In the genomic region with DNA sequence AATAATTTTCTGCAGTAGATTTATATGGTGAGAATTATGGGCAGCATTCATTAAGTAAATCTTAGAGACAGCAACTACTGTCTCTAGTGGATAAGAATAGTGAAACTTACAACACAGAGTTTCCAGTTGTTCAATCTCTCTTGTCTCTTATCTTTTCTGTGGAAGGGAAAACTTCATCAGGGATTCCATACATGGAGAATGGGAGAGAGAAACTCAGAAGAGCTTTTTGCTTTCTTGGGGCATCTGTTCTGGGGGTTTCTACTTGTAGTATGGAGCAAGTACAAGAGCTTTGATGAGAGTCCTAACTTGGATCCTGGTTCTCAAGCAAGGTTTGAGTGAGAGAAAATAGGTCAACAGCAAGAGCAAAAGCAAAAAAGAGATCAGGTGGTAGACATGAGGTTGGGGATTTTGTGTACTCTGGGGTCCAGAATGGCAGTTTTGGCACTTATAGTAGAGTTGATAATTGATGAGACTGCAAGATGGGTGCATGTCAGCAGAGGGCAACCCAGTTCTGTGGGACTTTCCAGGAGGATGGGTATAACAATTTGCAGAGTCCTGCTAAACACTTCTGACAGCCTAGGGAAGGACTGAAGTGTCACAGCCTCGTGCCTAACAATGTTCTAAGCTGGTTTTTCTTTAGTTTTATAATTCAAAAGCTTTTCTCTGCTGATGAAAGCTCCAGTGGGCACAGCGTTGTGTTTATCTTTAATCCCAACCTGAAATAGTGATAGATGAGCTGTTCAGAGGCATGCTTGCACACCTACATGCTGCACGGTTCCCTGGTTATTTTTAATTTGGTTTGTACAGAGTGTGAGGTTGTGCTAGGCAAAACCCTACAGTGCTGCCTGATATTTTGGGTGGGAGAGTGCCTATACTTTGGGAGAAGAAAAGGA, we compare ENCODE assay signal across 10 cellular contexts. TPM values are rescaled to one million over a fixed set of nuclear protein-coding genes. Genes with fewer than 3 reads are reported as not detected.
DNase-seq lines count a peak whose midpoint lies in the region; ATAC-seq, FAIRE-seq and TF ChIP-seq lines count a peak whose summit lies in the region.
"Had no signal": no experiment of that assay in that cellular context is flagged by ENCODE, and none has a peak within 500 bp of the region (broad histone marks: within the 10 kb centered on the region; RNA-seq: fewer than 3 reads in every experiment).

No MANE protein-coding gene starts in this region.

- CTCF ChIA-PET in MCF 10A (lab: Yijun Ruan, JAX): interaction anchor here (0.6 to 2.4 kb wide), 8 partner anchors 19 to 242 kb away, joined by 3 to 10 read pairs (median 3); no protein-coding TSS in a partner anchor
- CTCF ChIA-PET in K562 (lab: Yijun Ruan, JAX; ENCODE audit: low intra/inter-chr PET ratio): interaction anchor here (0.9 to 2.7 kb wide), 2 partner anchors 70 to 233 kb away, joined by 3 to 20 read pairs; no protein-coding TSS in a partner anchor

- H3K4me1 ChIP-seq in breast epithelium (no peaks in the 10 kb centered on the region), KMS-11 (ENCODE audit: low read depth, poor library complexity, severe bottlenecking) (peaks cover 79% of the 10 kb centered on the region), K562 (replicated peaks in 1 of 2; ENCODE audit: control insufficient read depth in 2 of 2, insufficient read depth in 2 of 2, low read length in 2 of 2) (peaks cover 6 to 21% of the 10 kb centered on the region in 2 experiments; a peak in 4 of 5 replicates)

- intact Hi-C loops in MCF 10A (cut with micrococcal nuclease): loop anchor here (1.0 kb wide), 1 partner anchor 70 kb away; no protein-coding TSS in a partner anchor
- intact Hi-C loops in breast epithelium (cut with DNase I; ENCODE audit: low total_unique reads): no loop called here
- intact Hi-C loops in K562 (cut with micrococcal nuclease): loop anchor here (1.0 kb wide), 3 partner anchors 33 to 233 kb away; no protein-coding TSS in a partner anchor

- ATAC-seq in K562: peak; percentile 84
- ATAC-seq in stimulated activated naive CD8-positive, alpha-beta T cell treated with anti-CD3 and anti-CD28 coated beads, Interleukin-15, Interleukin-2, amounts not matched to agents 100 U/mL and 50 U/mL, for 24 hours: peak; percentile 88
- ATAC-seq in GM21360 (IDR thresholded peaks at IDR 0.05; ENCODE audit: unreplicated experiment): no peak

- no peaks in the 10 kb centered on the region for H3K9me3 ChIP-seq in breast epithelium
- H3K9me3 ChIP-seq in K562 (replicated peaks; ENCODE audit: control insufficient read depth, insufficient read depth, low read depth, low read length): no peaks in the 10 kb centered on the region

- no peak overlapping the region for H3K4me3 ChIP-seq in breast epithelium
- no peak overlapping the region for H3K4me3 ChIP-seq in KMS-11 (IDR thresholded peaks at IDR 0.05; ENCODE audit: insufficient read depth, low read depth, low read length)
- no peak overlapping the region for H3K4me3 ChIP-seq in K562

- no peak overlapping the region for H3K4me3 Mint-ChIP-seq in MCF 10A (ENCODE audit: unreplicated experiment)

- in situ Hi-C loops in K562 (cut with MboI): no loop called here

- no peaks in the 10 kb centered on the region for H3K27me3 Mint-ChIP-seq in MCF 10A (ENCODE audit: insufficient read depth, unreplicated experiment)

- peak; percentile 73 to 84 for TF ChIP-seq RAD21 in K562 (CRISPR knock-in tag; conservative IDR thresholded peaks at IDR 0.05 in 1 of 2, IDR thresholded peaks at IDR 0.05 in 1 of 2)

- BruUV-seq in MCF 10A (replicated peaks; lab: Mats Ljungman, UMichigan) (no TSS peak), K562 (replicated peaks; lab: Mats Ljungman, UMichigan) (no TSS peak)

- peak overlapping the region; percentile 82 for H3K4me2 ChIP-seq in KMS-11
- 0 out of 2 replicates have a peak overlapping the region, but pooled peaks have one; percentile 46 for H3K4me2 ChIP-seq in K562 (ENCODE audit: insufficient read depth, low read length)

- FAIRE-seq in K562 (lab: Jason Lieb, UNC): peak; percentile 42
- FAIRE-seq: D721Med had no signal

- no peaks in the 10 kb centered on the region for H3K9me3 Mint-ChIP-seq in MCF 10A (ENCODE audit: unreplicated experiment)

- no peak for TF ChIP-seq POLR2A in breast epithelium (IDR thresholded peaks at IDR 0.05)
- TF ChIP-seq POLR2A in K562 (conservative IDR thresholded peaks at IDR 0.05): no peak

- H3K36me3 ChIP-seq in breast epithelium: no peaks in the 10 kb centered on the region
- no peaks in the 10 kb centered on the region for H3K36me3 ChIP-seq in KMS-11 (ENCODE audit: insufficient read depth)
- H3K36me3 ChIP-seq in K562 (ENCODE audit: control insufficient read depth, insufficient read depth, low read length): no peaks in the 10 kb centered on the region; the same call in 2 of the 3 replicates

- 20% methylated on average over 3 of the region's 3 CpGs for WGBS in K562 (ENCODE audit: insufficient coverage, low coverage, missing lambda C conversion rate)

- peaks cover 3% of the 10 kb centered on the region for H3K9me1 ChIP-seq in K562 (ENCODE audit: control insufficient read depth, insufficient read depth, low read length)

- no peak for TF ChIP-seq EP300 in K562 (IDR thresholded peaks at IDR 0.05; ENCODE audit: low read length)

- peak; percentile 26 for TF ChIP-seq CTCF in MCF 10A (IDR thresholded peaks at IDR 0.05; ENCODE audit: unreplicated experiment)
- no peak for TF ChIP-seq CTCF in breast epithelium (IDR thresholded peaks at IDR 0.05)
- TF ChIP-seq CTCF in KMS-11 (conservative IDR thresholded peaks at IDR 0.05; ENCODE audit: low read depth, low read length): peak; percentile 60; the same call in 1 of the 2 replicates
- peak; percentile 67 to 86 (median 68) for TF ChIP-seq CTCF in K562 (IDR thresholded peaks at IDR 0.05 in 2 of 3, conservative IDR thresholded peaks at IDR 0.05 in 1 of 3; ENCODE audit: insufficient read depth in 2 of 3, low read depth in 1 of 3, low read length in 3 of 3)

- H3K79me2 ChIP-seq in KMS-11 (ENCODE audit: insufficient read depth, low read depth): no peaks in the 10 kb centered on the region
- H3K79me2 ChIP-seq in K562 (ENCODE audit: control insufficient read depth, insufficient read depth, low read length): no peaks in the 10 kb centered on the region

- H3K27ac ChIP-seq in breast epithelium: no peak overlapping the region
- H3K27ac ChIP-seq in KMS-11: peak overlapping the region; percentile 91
- H3K27ac ChIP-seq in K562 (ENCODE audit: extremely low read depth, low read depth, low read length): peak overlapping the region; percentile 65; the same call in 2 of the 3 replicates

- H3K27me3 ChIP-seq in breast epithelium: no peaks in the 10 kb centered on the region
- H3K27me3 ChIP-seq in KMS-11 (ENCODE audit: insufficient read depth, low read depth): no peaks in the 10 kb centered on the region
- H3K27me3 ChIP-seq in K562 (ENCODE audit: control insufficient read depth in 2 of 2, insufficient read depth in 2 of 2, low read length in 2 of 2): no peaks in the 10 kb centered on the region

- H3K9ac ChIP-seq in KMS-11 (peak overlapping the region; percentile 68), K562 (ENCODE audit: insufficient read depth in 1 of 2, low read depth in 2 of 2, low read length in 2 of 2) (no peak overlapping the region)

- peak; percentile 30 for DNase-seq in MCF 10A (ENCODE audit: unreplicated experiment)
- no peak for DNase-seq in breast epithelium (ENCODE audit: low spot score in 2 of 2)
- peak in 2 of 4 experiments; percentile 55 to 70 for DNase-seq in K562 (ENCODE audit: extremely low read depth in 1 of 4, low spot score in 3 of 4)
- DNase-seq in stimulated activated naive CD8-positive, alpha-beta T cell treated with anti-CD3 and anti-CD28 coated beads, Interleukin-15, Interleukin-2, amounts not matched to agents 100 U/mL and 50 U/mL, for 24 hours: peak; percentile 19
- DNase-seq in NCI-H1092 treated with DMSO at 0.1 percent for 48 hours (lab: John Stamatoyannopoulos, UW): no peak
- no peak for DNase-seq in SW480 (ENCODE audit: low spot score)
- DNase-seq: substantia nigra had no signal

- no peaks in the 10 kb centered on the region for H4K20me1 ChIP-seq in KMS-11 (ENCODE audit: insufficient read depth)
- H4K20me1 ChIP-seq in K562 (replicated peaks; ENCODE audit: control insufficient read depth, insufficient read depth, low read length): no peaks in the 10 kb centered on the region

- peaks cover 25% of the 10 kb centered on the region for H3K36me3 Mint-ChIP-seq in MCF 10A (ENCODE audit: insufficient read depth, unreplicated experiment)

- POLR2A ChIA-PET in MCF 10A (lab: Yijun Ruan, JAX) (interaction anchor here (1.1 to 1.2 kb wide), 2 partner anchors 15 to 32 kb away, joined by 3 to 4 read pairs; a partner anchor contains a TSS), K562 (lab: Yijun Ruan, JAX) (interaction anchor here (0.7 to 2.1 kb wide), 9 partner anchors 11 to 120 kb away, joined by 3 to 12 read pairs (median 5); a partner anchor contains a TSS)

- no peak overlapping the region for H3K27ac Mint-ChIP-seq in MCF 10A (ENCODE audit: low read depth, unreplicated experiment)

- H2AFZ ChIP-seq in KMS-11 (ENCODE audit: low read depth) (peak overlapping the region; percentile 32), K562 (ENCODE audit: low read depth, low read length) (peak overlapping the region; percentile 22; the same call in 1 of the 2 replicates)

- H3K4me1 Mint-ChIP-seq in MCF 10A (ENCODE audit: insufficient read depth, unreplicated experiment): peaks cover 9% of the 10 kb centered on the region

TF ChIP-seq in K562, 482 proteins besides CTCF, POLR2A, EP300 and RAD21 (continues in another document):
- TF ChIP-seq ZNF197 (CRISPR knock-in tag; IDR thresholded peaks at IDR 0.05; ENCODE audit: low read depth) (no peak), ZBTB8A (IDR thresholded peaks at IDR 0.05; ENCODE audit: partially characterized antibody) (no peak)

RNA-seq across cellular contexts. Expression of a gene that starts 32.0 kb away (rescaled TPM):
- total RNA-seq in MCF 10A (2022) (6.3 and 18.3 TPM in 2 replicates), breast epithelium (1 to 10 TPM in 2 of 3 donors, under 1 TPM in 1; under 0.01 to 1.9 (median 1.8) TPM), K562 (2014; rRNA removed) (38.5 and 39.8 TPM in 2 replicates), K562 (2014; rRNA removed; fragmentation: Illumina TruSeq; extraction: Trizol) (40.8 and 41.7 TPM in 2 replicates), K562 (2015; rRNA removed; fragmentation: Illumina TruSeq; extraction: Trizol) (52.4 and 54.7 TPM in 2 replicates), K562 (2021) (50.3 and 56.3 TPM in 2 replicates)
- 202 and 262 TPM in 2 replicates for total RNA-seq in K562 (2011; cell fraction: chromatin; rRNA removed; ENCODE audit: low replicate concordance)
- 90.7 and 112 TPM in 2 replicates for total RNA-seq in K562 (2011; cell fraction: nucleolus; rRNA removed)
- total RNA-seq in K562 (2011; cell fraction: nucleoplasm; rRNA removed): 109 and 122 TPM in 2 replicates
- polyA plus RNA-seq in K562 (2011; rRNA removed) (81.8 and 104 TPM in 2 replicates), K562 (2014; fragmentation: Illumina TruSeq; extraction: Trizol) (42.3 TPM in 2 replicates), K562 (2014; fragmentation: Nextera tagmentation; extraction: Ambion mirVana) (10 to 100 TPM; 10.1 to 13.8 TPM), K562 (2014; rRNA removed) (52.9 and 55.1 TPM in 2 replicates)
- polyA plus RNA-seq in K562 (2011; cell fraction: cytosol; rRNA removed): 27.2 and 41.8 TPM in 2 replicates
- polyA plus RNA-seq in K562 (2011; cell fraction: nucleus; rRNA removed): 388 and 426 TPM in 2 replicates
- polyA plus RNA-seq in K562 (2012): 46.1 and 56.3 TPM in 2 replicates
- 62.4 and 66.1 TPM in 2 replicates for polyA minus RNA-seq in K562 (2011; rRNA and poly(A)+ RNA removed)
- polyA minus RNA-seq in K562 (2011; cell fraction: cytosol; rRNA and poly(A)+ RNA removed): 32.6 and 37.9 TPM in 2 replicates
- 79.6 and 139 TPM in 2 replicates for polyA minus RNA-seq in K562 (2011; cell fraction: nucleus; rRNA and poly(A)+ RNA removed)

Comparison
In these comparisons a context has a peak if more than half of its experiments do, and no peak if none do; other contexts are left out.
1. DNase-seq: peak in MCF 10A (single experiment) and stimulated activated naive CD8-positive, alpha-beta T cell treated with anti-CD3 and anti-CD28 coated beads, Interleukin-15, Interleukin-2, amounts not matched to agents 100 U/mL and 50 U/mL, for 24 hours (single experiment); none in breast epithelium (0 of 2), NCI-H1092 treated with DMSO at 0.1 percent for 48 hours (single experiment) and SW480 (single experiment).
2. CTCF ChIP-seq: peak in MCF 10A (single experiment), KMS-11 (single experiment) and K562 (3 of 3); none in breast epithelium (0 of 3).
3. H3K27ac ChIP-seq: peak in KMS-11 (single experiment) and K562 (single experiment); none in breast epithelium (0 of 2).